ENCODE assay signal across 2 cellular contexts in genomic region chr1:32498751-32499150, GRCh38.
TF ChIP-seq lines count a peak whose summit lies in the region.

No MANE protein-coding gene starts in this region.

TF ChIP-seq in IMR-90, 13 proteins besides CTCF, POLR2A, EP300 and RAD21:
- TF ChIP-seq MAZ (IDR thresholded peaks at IDR 0.05; ENCODE audit: borderline replicate concordance, low read depth, low read length) (no peak), CEBPB (IDR thresholded peaks at IDR 0.05; ENCODE audit: low read depth, low read length) (no peak), ELK1 (IDR thresholded peaks at IDR 0.05; ENCODE audit: borderline replicate concordance, low read depth, low read length) (no peak), CHD1 (IDR thresholded peaks at IDR 0.05; ENCODE audit: low read depth, low read length) (no peak), RCOR1 (IDR thresholded peaks at IDR 0.05; ENCODE audit: insufficient replicate concordance, low read length) (no peak), FOS (IDR thresholded peaks at IDR 0.05; ENCODE audit: low read depth, low read length) (no peak), BHLHE40 (IDR thresholded peaks at IDR 0.05; ENCODE audit: low read depth, low read length) (no peak), MXI1 (IDR thresholded peaks at IDR 0.05; ENCODE audit: borderline replicate concordance, low read depth, low read length) (no peak), RFX5 (IDR thresholded peaks at IDR 0.05; ENCODE audit: low read depth, low read length) (no peak), USF2 (IDR thresholded peaks at IDR 0.05; ENCODE audit: low read depth, low read length) (no peak), SMC3 (IDR thresholded peaks at IDR 0.05; ENCODE audit: low read depth, low read length) (no peak), NFE2L2 (IDR thresholded peaks at IDR 0.05; ENCODE audit: low read depth, low read length) (no peak), MAFK (IDR thresholded peaks at IDR 0.05; ENCODE audit: low read depth, low read length) (no peak)

TF ChIP-seq in H1, 55 proteins besides CTCF, POLR2A, EP300 and RAD21:
- TF ChIP-seq SP2 (IDR thresholded peaks at IDR 0.05; ENCODE audit: low read length), result no peak
- TF ChIP-seq ZNF274 (IDR thresholded peaks at IDR 0.05; ENCODE audit: borderline replicate concordance, extremely low read depth, low read length), result no peak
- no peak for TF ChIP-seq TAF7 (optimal IDR thresholded peaks at IDR 0.05; ENCODE audit: borderline replicate concordance, low read depth, low read length)
- no peak for TF ChIP-seq RNF2 (IDR thresholded peaks at IDR 0.05; ENCODE audit: borderline replicate concordance, low read depth, low read length, missing control alignments, poor library complexity, severe bottlenecking)
- TF ChIP-seq BACH1 (IDR thresholded peaks at IDR 0.05; ENCODE audit: low read length), result no peak
